ENCODE assay signal across 27 cellular contexts in genomic region chr10:9645404-9645803, GRCh38.
"Had no signal": no experiment of that assay in that cellular context is flagged by ENCODE, and none has a peak within 500 bp of the region (broad histone marks: within the 10 kb centered on the region; RNA-seq: fewer than 3 reads in every experiment).

No MANE protein-coding gene starts in this region.

- H3K4me3 ChIP-seq: stomach, suprapubic skin, testis, thoracic aorta, thyroid gland, tibial artery, tibial nerve, transverse colon, upper lobe of left lung, upper lobe of right lung, uterus, vagina had no signal

- ATAC-seq: stimulated activated effector memory CD8-positive, alpha-beta T cell treated with anti-CD3 and anti-CD28 coated beads, Interleukin-12 subunit alpha, Interleukin-12 subunit beta, amount 100 ng/mL, for 72 hours; stimulated activated memory B cell treated with anti-CD40 and anti-IgM and Interleukin-4, amounts not matched to agents 10 μg/mL and 1 μg/mL and 100 μg/mL, for 72 hours; stimulated activated naive B cell treated with anti-CD40 and anti-IgM and Interleukin-4, amounts not matched to agents 10 μg/mL and 1 μg/mL and 100 μg/mL, for 72 hours; stimulated activated naive CD8-positive, alpha-beta T cell treated with anti-CD3 and anti-CD28 coated beads, Interleukin-15, amount 100 ng/mL, for 72 hours; stimulated activated naive CD8-positive, alpha-beta T cell treated with anti-CD3 and anti-CD28 coated beads, Interleukin-15, Interleukin-2, amounts not matched to agents 100 U/mL and 50 U/mL, for 24 hours; upper lobe of right lung had no signal

- H3K36me3 ChIP-seq: stomach, suprapubic skin, thoracic aorta, thyroid gland, tibial artery, tibial nerve, transverse colon, upper lobe of left lung, upper lobe of right lung, uterus, vagina had no signal

- H3K27ac ChIP-seq: stomach, suprapubic skin, testis, thoracic aorta, thyroid gland, tibial artery, tibial nerve, transverse colon, upper lobe of left lung, upper lobe of right lung, uterus, vagina had no signal

- H3K4me1 ChIP-seq: stomach, suprapubic skin, testis, thyroid gland, tibial artery, tibial nerve, transverse colon, upper lobe of left lung, upper lobe of right lung, uterus, vagina had no signal

- H3K9me3 ChIP-seq: suprapubic skin, testis, thoracic aorta, thyroid gland, tibial artery, upper lobe of left lung, upper lobe of right lung, uterus, vagina had no signal

- FAIRE-seq: urothelium cell line had no signal

- DNase-seq: stimulated activated CD4-positive, alpha-beta T cell treated with anti-CD3 and anti-CD28 coated beads, Interleukin-2, amount 100 ng/mL, for 48 hours; stimulated activated CD4-positive, alpha-beta T cell treated with anti-CD3 and anti-CD28 coated beads, Interleukin-4, amount 100 ng/mL, for 1 hour; stimulated activated CD4-positive, alpha-beta T cell treated with anti-CD3 and anti-CD28 coated beads, Interleukin-4, amount 100 ng/mL, for 24 hours; stimulated activated CD4-positive, alpha-beta T cell treated with anti-CD3 and anti-CD28 coated beads, Interleukin-4, amount 100 ng/mL, for 4 hours; stimulated activated CD8-positive, alpha-beta memory T cell treated with anti-CD3 and anti-CD28 coated beads, Interleukin-4, amount 100 ng/mL, for 48 hours; stimulated activated naive B cell treated with anti-CD40 and anti-IgM and Interleukin-4, amounts not matched to agents 10 μg/mL and 1 μg/mL and 100 μg/mL, for 72 hours; stimulated activated naive CD4-positive, alpha-beta T cell; stimulated activated naive CD4-positive, alpha-beta T cell treated with Interleukin-2 at 50 U/mL for 16 hours; stimulated activated naive CD8-positive, alpha-beta T cell treated with anti-CD3 and anti-CD28 coated beads, Interleukin-15, amount 100 ng/mL, for 72 hours; stimulated activated naive CD8-positive, alpha-beta T cell treated with anti-CD3 and anti-CD28 coated beads, Interleukin-15, Interleukin-2, amounts not matched to agents 100 U/mL and 50 U/mL, for 24 hours; stomach; substantia nigra; testis; thyroid gland; tibial artery; transverse colon; trophoblast cell; upper lobe of left lung; upper lobe of right lung; uterus had no signal

- H3K27me3 ChIP-seq: stomach, suprapubic skin, testis, thyroid gland, tibial artery, tibial nerve, transverse colon, upper lobe of left lung, upper lobe of right lung, uterus, vagina had no signal
